Comparison of ENCODE assay signal across 1 cellular context in the genomic region with DNA sequence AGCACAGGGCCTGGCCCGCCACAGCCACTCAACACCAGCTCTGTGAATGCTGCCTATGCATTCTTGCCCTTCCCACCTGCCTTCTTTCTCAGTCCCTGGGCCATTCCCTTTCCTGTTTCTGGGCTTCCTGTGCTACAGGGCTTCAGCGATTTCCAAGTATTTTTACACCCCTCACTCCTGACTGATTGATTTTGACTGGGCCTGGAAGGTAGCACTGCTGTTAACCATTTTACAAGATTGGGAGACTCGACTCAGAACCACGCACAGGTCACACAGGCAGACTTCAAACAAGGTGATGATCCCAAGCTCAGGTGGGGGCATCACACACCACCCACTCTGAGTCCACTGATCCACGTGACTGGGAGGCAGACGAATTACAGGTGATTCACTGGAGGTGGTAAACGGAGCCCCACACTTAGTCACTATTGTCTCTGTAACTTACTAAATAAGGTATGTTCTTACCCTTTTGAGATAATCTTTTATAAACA.
TF ChIP-seq lines count a peak whose summit lies in the region.

No MANE protein-coding gene starts in this region.

TF ChIP-seq in GM23338, 12 proteins besides CTCF, POLR2A, EP300 and RAD21:
- TF ChIP-seq JUNB (IDR thresholded peaks at IDR 0.05; ENCODE audit: unreplicated experiment): no peak
- TF ChIP-seq ZNF462 (CRISPR knock-in tag; IDR thresholded peaks at IDR 0.05): no peak
- no peak for TF ChIP-seq ZNF114 (CRISPR knock-in tag; IDR thresholded peaks at IDR 0.05)
- TF ChIP-seq NANOG (IDR thresholded peaks at IDR 0.05; ENCODE audit: borderline replicate concordance): no peak
- TF ChIP-seq EZH2phosphoT487 (IDR thresholded peaks at IDR 0.05; ENCODE audit: unreplicated experiment): no peak
- no peak for TF ChIP-seq ETS1 (IDR thresholded peaks at IDR 0.05)
- TF ChIP-seq ZNF331 (CRISPR knock-in tag; IDR thresholded peaks at IDR 0.05; ENCODE audit: low read depth): no peak
- no peak for TF ChIP-seq POLR2AphosphoS5 (IDR thresholded peaks at IDR 0.05; ENCODE audit: low read depth)
- TF ChIP-seq EZH2 (IDR thresholded peaks at IDR 0.05; ENCODE audit: low read depth, unreplicated experiment): no peak
- no peak for TF ChIP-seq CREB1 (CRISPR knock-in tag; IDR thresholded peaks at IDR 0.05; ENCODE audit: low read depth)
- TF ChIP-seq, protein P1, sequence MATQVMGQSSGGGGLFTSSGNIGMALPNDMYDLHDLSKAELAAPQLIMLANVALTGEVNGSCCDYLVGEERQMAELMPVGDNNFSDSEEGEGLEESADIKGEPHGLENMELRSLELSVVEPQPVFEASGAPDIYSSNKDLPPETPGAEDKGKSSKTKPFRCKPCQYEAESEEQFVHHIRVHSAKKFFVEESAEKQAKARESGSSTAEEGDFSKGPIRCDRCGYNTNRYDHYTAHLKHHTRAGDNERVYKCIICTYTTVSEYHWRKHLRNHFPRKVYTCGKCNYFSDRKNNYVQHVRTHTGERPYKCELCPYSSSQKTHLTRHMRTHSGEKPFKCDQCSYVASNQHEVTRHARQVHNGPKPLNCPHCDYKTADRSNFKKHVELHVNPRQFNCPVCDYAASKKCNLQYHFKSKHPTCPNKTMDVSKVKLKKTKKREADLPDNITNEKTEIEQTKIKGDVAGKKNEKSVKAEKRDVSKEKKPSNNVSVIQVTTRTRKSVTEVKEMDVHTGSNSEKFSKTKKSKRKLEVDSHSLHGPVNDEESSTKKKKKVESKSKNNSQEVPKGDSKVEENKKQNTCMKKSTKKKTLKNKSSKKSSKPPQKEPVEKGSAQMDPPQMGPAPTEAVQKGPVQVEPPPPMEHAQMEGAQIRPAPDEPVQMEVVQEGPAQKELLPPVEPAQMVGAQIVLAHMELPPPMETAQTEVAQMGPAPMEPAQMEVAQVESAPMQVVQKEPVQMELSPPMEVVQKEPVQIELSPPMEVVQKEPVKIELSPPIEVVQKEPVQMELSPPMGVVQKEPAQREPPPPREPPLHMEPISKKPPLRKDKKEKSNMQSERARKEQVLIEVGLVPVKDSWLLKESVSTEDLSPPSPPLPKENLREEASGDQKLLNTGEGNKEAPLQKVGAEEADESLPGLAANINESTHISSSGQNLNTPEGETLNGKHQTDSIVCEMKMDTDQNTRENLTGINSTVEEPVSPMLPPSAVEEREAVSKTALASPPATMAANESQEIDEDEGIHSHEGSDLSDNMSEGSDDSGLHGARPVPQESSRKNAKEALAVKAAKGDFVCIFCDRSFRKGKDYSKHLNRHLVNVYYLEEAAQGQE (IDR thresholded peaks at IDR 0.05; ENCODE audit: unreplicated experiment): no peak
- no peak for TF ChIP-seq STAT1 (IDR thresholded peaks at IDR 0.05; ENCODE audit: unreplicated experiment)
